In the genomic region with DNA sequence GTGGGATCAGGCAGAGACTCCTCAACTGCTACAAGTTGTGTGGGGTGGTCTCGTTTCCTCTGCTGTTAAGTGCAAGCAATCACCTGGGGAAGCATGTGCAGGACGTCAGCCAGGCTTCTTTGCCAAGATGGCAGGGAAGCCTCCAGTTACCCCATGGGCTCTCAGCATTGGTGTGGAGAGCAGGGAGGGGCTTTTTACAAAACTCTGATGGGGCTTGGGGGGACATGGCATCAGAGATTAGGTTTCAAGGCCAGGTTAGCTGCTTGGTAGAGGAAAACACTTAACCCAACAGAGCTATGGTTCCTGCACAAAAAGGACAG, we compare ENCODE assay signal across 31 cellular contexts.
"Had no signal": no experiment of that assay in that cellular context is flagged by ENCODE, and none has a peak within 500 bp of the region (broad histone marks: within the 10 kb centered on the region; RNA-seq: fewer than 3 reads in every experiment).

No MANE protein-coding gene starts in this region.

- H3K27ac Mint-ChIP-seq: activated B cell treated with CpG ODN at 0.5 μM for 24 hours; activated CD8-positive, alpha-beta T cell treated with anti-CD3 and anti-CD28 coated beads for 36 hours; activated naive CD4-positive, alpha-beta T cell treated with anti-CD3 and anti-CD28 coated beads, Interleukin-2, amount 50 U/mL, for 24 hours; activated T-cell treated with anti-CD3 and anti-CD28 coated beads, Interleukin-2, amount 50 U/mL, for 72 hours; T-cell; T-helper 17 cell had no signal

- H3K4me1 Mint-ChIP-seq: activated B cell treated with CpG ODN at 0.5 μM for 24 hours; activated naive CD4-positive, alpha-beta T cell treated with anti-CD3 and anti-CD28 coated beads, Interleukin-2, amount 50 U/mL, for 24 hours; activated T-helper 17 cell treated with anti-CD3 and anti-CD28 coated beads, Interleukin-2, amount 50 U/mL, for 72 hours; brain had no signal

- H3K27ac ChIP-seq: adrenal gland, VCaP had no signal

- H3K9me3 ChIP-seq: adrenal gland had no signal

- ATAC-seq: activated CD8-positive, alpha-beta T cell treated with anti-CD3 and anti-CD28 coated beads for 36 hours; activated T-cell treated with anti-CD3 and anti-CD28 coated beads, Interleukin-2, amount 50 U/mL, for 72 hours; activated T-helper 17 cell treated with anti-CD3 and anti-CD28 coated beads, Interleukin-2, amount 50 U/mL, for 72 hours; Panc1; SK-N-SH treated with all-trans-retinoic acid at 6 μM for 48 hours; T-cell; T-helper 17 cell had no signal

- FAIRE-seq: bronchial epithelial cell had no signal

- DNase-seq: activated B cell treated with CpG ODN at 0.5 μM for 24 hours; activated CD4-positive, alpha-beta T cell treated with anti-CD3 and anti-CD28 coated beads for 1 hour; activated CD4-positive, alpha-beta T cell treated with anti-CD3 and anti-CD28 coated beads for 48 hours; activated CD4-positive, alpha-beta T cell treated with anti-CD3 and anti-CD28 coated beads, Interleukin-2, amount 50 U/mL, for 4 hours; activated CD8-positive, alpha-beta T cell treated with anti-CD3 and anti-CD28 coated beads for 36 hours; activated gamma-delta T cell treated with Interleukin-2 at 50 U/mL for 16 hours; activated T-cell treated with anti-CD3 and anti-CD28 coated beads, Interleukin-2, amount 50 U/mL, for 1 hour; activated T-cell treated with anti-CD3 and anti-CD28 coated beads, Interleukin-2, amount 50 U/mL, for 72 hours; adrenal gland; central memory CD4-positive, alpha-beta T cell; Kasumi-1; KG1; MM.1S; MV-4-11; NCI-H1092; NCI-H1436 treated with DMSO at 0.1 percent for 48 hours; NCI-H1694 treated with DMSO at 0.1 percent for 48 hours; NCI-H2029; NCI-H345; NCI-H524 treated with DMSO at 0.1 percent for 48 hours; SIG-M5; T-cell; T-helper 17 cell; T-helper 9 cell had no signal

- H3K9me3 Mint-ChIP-seq: activated B cell treated with CpG ODN at 0.5 μM for 24 hours; activated CD8-positive, alpha-beta T cell treated with anti-CD3 and anti-CD28 coated beads for 36 hours; activated naive CD4-positive, alpha-beta T cell treated with anti-CD3 and anti-CD28 coated beads, Interleukin-2, amount 50 U/mL, for 24 hours; activated T-cell treated with anti-CD3 and anti-CD28 coated beads, Interleukin-2, amount 50 U/mL, for 72 hours; activated T-helper 17 cell treated with anti-CD3 and anti-CD28 coated beads, Interleukin-2, amount 50 U/mL, for 72 hours; brain; T-cell had no signal

- H3K27me3 Mint-ChIP-seq: activated B cell treated with CpG ODN at 0.5 μM for 24 hours; activated CD8-positive, alpha-beta T cell treated with anti-CD3 and anti-CD28 coated beads for 36 hours; activated naive CD4-positive, alpha-beta T cell treated with anti-CD3 and anti-CD28 coated beads, Interleukin-2, amount 50 U/mL, for 24 hours; activated T-helper 17 cell treated with anti-CD3 and anti-CD28 coated beads, Interleukin-2, amount 50 U/mL, for 72 hours; T-cell; T-helper 17 cell had no signal

- H3K4me3 ChIP-seq: adrenal gland had no signal

- H3K27me3 ChIP-seq: adrenal gland had no signal

- H3K4me3 Mint-ChIP-seq: activated B cell treated with CpG ODN at 0.5 μM for 24 hours; activated CD8-positive, alpha-beta T cell treated with anti-CD3 and anti-CD28 coated beads for 36 hours; activated naive CD4-positive, alpha-beta T cell treated with anti-CD3 and anti-CD28 coated beads, Interleukin-2, amount 50 U/mL, for 24 hours; activated T-cell treated with anti-CD3 and anti-CD28 coated beads, Interleukin-2, amount 50 U/mL, for 72 hours; activated T-helper 17 cell treated with anti-CD3 and anti-CD28 coated beads, Interleukin-2, amount 50 U/mL, for 72 hours; brain; T-cell; T-helper 17 cell had no signal
